In the genomic region with DNA sequence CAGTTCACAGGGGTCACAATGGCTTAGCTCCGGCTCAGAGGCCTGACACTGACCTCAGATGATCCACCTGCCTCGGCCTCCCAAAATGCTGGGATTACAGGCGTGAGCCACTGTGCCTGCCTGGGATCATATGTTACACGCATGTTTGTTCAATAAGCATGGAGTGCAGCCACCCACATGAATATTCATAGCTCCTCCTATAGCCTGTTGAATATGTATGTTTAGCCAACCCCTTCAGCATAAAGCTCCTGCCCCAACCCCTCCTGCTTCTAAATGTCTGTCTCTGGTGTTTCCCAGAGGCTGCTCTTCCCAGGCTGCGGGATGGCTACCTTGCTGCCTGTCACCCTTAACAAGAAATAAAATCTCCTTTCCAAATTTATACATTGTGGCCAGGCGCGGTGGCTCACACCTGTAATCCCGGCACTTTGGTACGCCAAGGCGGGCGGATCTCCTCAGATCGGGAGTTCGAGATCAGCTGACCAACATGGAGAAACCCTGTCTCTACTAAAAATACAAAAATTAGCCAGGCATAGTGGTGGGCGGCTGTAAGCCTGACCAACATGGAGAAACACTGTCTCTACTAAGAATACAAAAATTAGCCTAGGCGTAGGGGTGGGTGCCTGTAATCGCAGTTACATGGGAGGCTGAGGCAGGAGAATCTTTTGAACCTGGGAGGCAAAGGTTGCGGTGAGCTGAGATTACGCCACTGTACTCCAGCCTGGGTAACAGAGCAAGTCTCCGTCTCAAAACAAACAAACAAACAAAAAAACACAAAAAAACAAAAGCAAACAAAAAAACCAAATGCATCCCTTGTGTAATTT, we compare ENCODE assay signal across 10 cellular contexts. TPM values are rescaled to one million over a fixed set of nuclear protein-coding genes. Genes with fewer than 3 reads are reported as not detected.
DNase-seq lines count a peak whose midpoint lies in the region; ATAC-seq and TF ChIP-seq lines count a peak whose summit lies in the region.
"Had no signal": no experiment of that assay in that cellular context is flagged by ENCODE, and none has a peak within 500 bp of the region (broad histone marks: within the 10 kb centered on the region; RNA-seq: fewer than 3 reads in every experiment).

No MANE protein-coding gene starts in this region.

- H3K9me3 ChIP-seq in gastroesophageal sphincter, result no peaks in the 10 kb centered on the region
- no peaks in the 10 kb centered on the region for H3K9me3 ChIP-seq in suprapubic skin

- H3K27me3 ChIP-seq in gastroesophageal sphincter (no peaks in the 10 kb centered on the region), suprapubic skin (no peaks in the 10 kb centered on the region)

- ATAC-seq in gastroesophageal sphincter (no peak), HG03196 (IDR thresholded peaks at IDR 0.05; ENCODE audit: unreplicated experiment) (no peak), HG03439 (IDR thresholded peaks at IDR 0.05; ENCODE audit: unreplicated experiment) (no peak)

- peak overlapping the region; percentile 92 for H3K4me3 Mint-ChIP-seq in activated CD4-positive, alpha-beta T cell treated with anti-CD3 and anti-CD28 coated beads, Interleukin-2, amount 10 ng/mL, durations not matched to agents 7 days and 5 days

- CTCF ChIA-PET in activated CD4-positive, alpha-beta T cell treated with anti-CD3 and anti-CD28 coated beads, Interleukin-2, amount 10 ng/mL, durations not matched to agents 7 days and 5 days (lab: Charles Lee), result interaction anchor here (1.2 to 1.4 kb wide), 2 partner anchors 11 to 169 kb away, joined by 3 to 5 read pairs; no protein-coding TSS in a partner anchor
- CTCF ChIA-PET in RWPE1 (lab: Yijun Ruan, JAX), result no interaction called here

- TF ChIP-seq EP300 in gastroesophageal sphincter (IDR thresholded peaks at IDR 0.05), result no peak
- no peak for TF ChIP-seq EP300 in suprapubic skin (IDR thresholded peaks at IDR 0.05)

- no peak for DNase-seq in activated CD4-positive, alpha-beta T cell treated with anti-CD3 and anti-CD28 coated beads, Interleukin-2, amount 10 ng/mL, durations not matched to agents 7 days and 5 days
- DNase-seq in activated CD4-positive, alpha-beta T cell treated with anti-CD3 and anti-CD28 coated beads, Interleukin-2, amount 50 U/mL, for 48 hours, result no peak
- DNase-seq in RWPE1 (ENCODE audit: low spot score), result no peak
- DNase-seq in suprapubic skin (ENCODE audit: low spot score in 2 of 2), result no peak
- no peak for DNase-seq in NCI-H2171 (lab: John Stamatoyannopoulos, UW)
- DNase-seq: NCI-H526 treated with DMSO at 0.1 percent for 48 hours had no signal

- TF ChIP-seq POLR2A in gastroesophageal sphincter (IDR thresholded peaks at IDR 0.05) (no peak), suprapubic skin (IDR thresholded peaks at IDR 0.05) (no peak)

- WGBS in gastroesophageal sphincter (ENCODE audit: low coverage in 1 of 2), 2 donors, result 84 to 93% methylated on average over 12 to 14 of the region's 19 CpGs
- WGBS in suprapubic skin, result 89% methylated on average over 19 of the region's 19 CpGs

- H3K4me1 ChIP-seq in gastroesophageal sphincter, result peaks cover 0 to 19% (median 6%) of the 10 kb centered on the region in 3 donors
- H3K4me1 ChIP-seq in suprapubic skin, result peaks cover 17% of the 10 kb centered on the region

- H3K27me3 Mint-ChIP-seq in activated CD4-positive, alpha-beta T cell treated with anti-CD3 and anti-CD28 coated beads, Interleukin-2, amount 10 ng/mL, durations not matched to agents 7 days and 5 days, result no peaks in the 10 kb centered on the region

- H3K36me3 ChIP-seq in gastroesophageal sphincter (peaks cover 0 to 10% of the 10 kb centered on the region in 2 donors), suprapubic skin (peaks cover 4% of the 10 kb centered on the region)

- POLR2A ChIA-PET in activated CD4-positive, alpha-beta T cell treated with anti-CD3 and anti-CD28 coated beads, Interleukin-2, amount 10 ng/mL, durations not matched to agents 7 days and 5 days (lab: Charles Lee), result no interaction called here
- POLR2A ChIA-PET in RWPE1 (lab: Yijun Ruan, JAX; ENCODE audit: low non-redundant PET), result no interaction called here

- peak overlapping the region; percentile 81 for H3K27ac Mint-ChIP-seq in activated CD4-positive, alpha-beta T cell treated with anti-CD3 and anti-CD28 coated beads, Interleukin-2, amount 10 ng/mL, durations not matched to agents 7 days and 5 days

- H3K36me3 Mint-ChIP-seq in activated CD4-positive, alpha-beta T cell treated with anti-CD3 and anti-CD28 coated beads, Interleukin-2, amount 10 ng/mL, durations not matched to agents 7 days and 5 days (ENCODE audit: low read depth), result peaks cover 7% of the 10 kb centered on the region

- no peak overlapping the region for H3K4me3 ChIP-seq in gastroesophageal sphincter
- H3K4me3 ChIP-seq in suprapubic skin, result peak overlapping the region; percentile 57

- peaks cover 53% of the 10 kb centered on the region for H3K4me1 Mint-ChIP-seq in activated CD4-positive, alpha-beta T cell treated with anti-CD3 and anti-CD28 coated beads, Interleukin-2, amount 10 ng/mL, durations not matched to agents 7 days and 5 days

- no peak for TF ChIP-seq CTCF in RWPE1 (conservative IDR thresholded peaks at IDR 0.05; ENCODE audit: low read depth)
- TF ChIP-seq CTCF in gastroesophageal sphincter (IDR thresholded peaks at IDR 0.05), result no peak
- TF ChIP-seq CTCF in suprapubic skin (IDR thresholded peaks at IDR 0.05), result no peak

- H3K9me3 Mint-ChIP-seq in activated CD4-positive, alpha-beta T cell treated with anti-CD3 and anti-CD28 coated beads, Interleukin-2, amount 10 ng/mL, durations not matched to agents 7 days and 5 days, result no peaks in the 10 kb centered on the region

- H3K27ac ChIP-seq in RWPE1, result peak overlapping the region; percentile 86
- H3K27ac ChIP-seq in gastroesophageal sphincter, result peak overlapping the region in 3 of 4 donors; percentile 85 to 92 (median 85)
- no peak overlapping the region for H3K27ac ChIP-seq in suprapubic skin

RNA-seq across cellular contexts. Expression of a gene that starts 1.1 kb away (rescaled TPM):
- total RNA-seq in activated CD4-positive, alpha-beta T cell treated with anti-CD3 and anti-CD28 coated beads, Interleukin-2, amount 10 ng/mL, durations not matched to agents 7 days and 5 days, result 10 to 100 TPM; 27.9 to 33.8 TPM
- 1 to 10 TPM in 2 of 4 donors, under 1 TPM in 2; 0.57 to 4.0 (median 1.9) TPM for total RNA-seq in gastroesophageal sphincter
- 1 to 10 TPM in 2 of 4 donors, under 1 TPM in 1, not detected in 1; 0.57 to 2.0 (median 1.4) TPM for total RNA-seq in suprapubic skin

RNA-seq across cellular contexts. Expression of a gene that starts 18.6 kb away (rescaled TPM):
- 10 to 100 TPM; 34.7 to 39.7 TPM for total RNA-seq in activated CD4-positive, alpha-beta T cell treated with anti-CD3 and anti-CD28 coated beads, Interleukin-2, amount 10 ng/mL, durations not matched to agents 7 days and 5 days
- total RNA-seq in gastroesophageal sphincter (1 to 10 TPM in 3 of 4 donors, not detected in 1; 1.1 to 5.3 (median 1.2) TPM), suprapubic skin (not detected)
- total RNA-seq: HT1080 had no signal

RNA-seq across cellular contexts. Expression of a gene that starts 25.5 kb away (rescaled TPM):
- total RNA-seq in activated CD4-positive, alpha-beta T cell treated with anti-CD3 and anti-CD28 coated beads, Interleukin-2, amount 10 ng/mL, durations not matched to agents 7 days and 5 days, result 100 to 1,000 TPM; 111 to 144 TPM
- 10 to 100 TPM in 3 of 4 donors, 1 to 10 TPM in 1; 7.9 to 14.0 (median 11.8) TPM for total RNA-seq in gastroesophageal sphincter
- 10 to 100 TPM in 1 of 4 donors, 1 to 10 TPM in 3; 6.6 to 10.5 (median 7.8) TPM for total RNA-seq in suprapubic skin

RNA-seq across cellular contexts. Expression of a gene that starts 37.6 kb away (rescaled TPM):
- total RNA-seq in activated CD4-positive, alpha-beta T cell treated with anti-CD3 and anti-CD28 coated beads, Interleukin-2, amount 10 ng/mL, durations not matched to agents 7 days and 5 days, result 10 to 100 TPM; 89.6 to 96.4 TPM
- total RNA-seq in gastroesophageal sphincter (1 to 10 TPM; 3.2 to 8.3 (median 7.3) TPM), suprapubic skin (1 to 10 TPM in 2 of 4 donors, under 1 TPM in 2; 0.45 to 5.2 (median 1.5) TPM)

RNA-seq across cellular contexts. Expression of a gene that starts 57.4 kb away (rescaled TPM):
- total RNA-seq in activated CD4-positive, alpha-beta T cell treated with anti-CD3 and anti-CD28 coated beads, Interleukin-2, amount 10 ng/mL, durations not matched to agents 7 days and 5 days, result 1 to 10 TPM; 8.7 to 8.8 TPM
- total RNA-seq in gastroesophageal sphincter (not detected), suprapubic skin (1 to 10 TPM in 3 of 4 donors, not detected in 1; 1.0 to 2.4 (median 2.1) TPM)

Comparison
In these comparisons a context has a peak if more than half of its experiments do, and no peak if none do; other contexts are left out.
1. RNA of a gene that starts 1.1 kb away (total RNA-seq): 27.9 to 33.8 TPM in activated CD4-positive, alpha-beta T cell treated with anti-CD3 and anti-CD28 coated beads, Interleukin-2, amount 10 ng/mL, durations not matched to agents 7 days and 5 days; 0.57 to 4.0 TPM in gastroesophageal sphincter and 0.57 to 2.0 TPM in suprapubic skin; every median in the first group is over 4 times any median in the second.
2. RNA of a gene that starts 18.6 kb away (total RNA-seq): 34.7 to 39.7 TPM in activated CD4-positive, alpha-beta T cell treated with anti-CD3 and anti-CD28 coated beads, Interleukin-2, amount 10 ng/mL, durations not matched to agents 7 days and 5 days; 1.1 to 5.3 TPM in gastroesophageal sphincter and not detected in suprapubic skin; every median in the first group is over 4 times any median in the second.
3. RNA of a gene that starts 25.5 kb away (total RNA-seq): 111 to 144 TPM in activated CD4-positive, alpha-beta T cell treated with anti-CD3 and anti-CD28 coated beads, Interleukin-2, amount 10 ng/mL, durations not matched to agents 7 days and 5 days; 7.9 to 14.0 TPM in gastroesophageal sphincter and 6.6 to 10.5 TPM in suprapubic skin; every median in the first group is over 4 times any median in the second.